In genomic region chr10:29621161-29621560, GRCh38 we compare ENCODE assay signal across 11 cellular contexts. TPM values are rescaled to one million over a fixed set of nuclear protein-coding genes. Genes with fewer than 3 reads are reported as not detected.
DNase-seq lines count a peak whose midpoint lies in the region; ATAC-seq, FAIRE-seq and TF ChIP-seq lines count a peak whose summit lies in the region.
"Had no signal": no experiment of that assay in that cellular context is flagged by ENCODE, and none has a peak within 500 bp of the region (broad histone marks: within the 10 kb centered on the region; RNA-seq: fewer than 3 reads in every experiment).

No MANE protein-coding gene starts in this region.

- H4K8ac ChIP-seq in H1 (ENCODE audit: extremely low read depth, insufficient read depth, low read length), result no peak overlapping the region

- WGBS in H1 (ENCODE audit: extremely low coverage in 1 of 2, insufficient coverage in 1 of 2, insufficient read length in 1 of 2, insufficient replicate concordance in 2 of 2, low coverage in 1 of 2, low lambda C conversion rate in 2 of 2, missing lambda C conversion rate in 1 of 2), 2 experiments, result 83% methylated on average over 7 of the region's 7 CpGs; no CpG with 5 or more reads in 1 of the 2 experiments
- 53% methylated on average over 7 of the region's 7 CpGs for WGBS in HepG2 (ENCODE audit: low lambda C conversion rate)
- 78 to 81% methylated on average over 7 of the region's 7 CpGs for WGBS in tibial nerve, 2 donors

- peak; percentile 9 for DNase-seq in NCI-H446 treated with DMSO at 0.1 percent for 48 hours (lab: John Stamatoyannopoulos, UW)
- DNase-seq in H1 (ENCODE audit: low read depth in 1 of 2, low spot score in 2 of 2), result no peak
- DNase-seq in HepG2 (ENCODE audit: low spot score), result peak; percentile 47
- DNase-seq in upper lobe of right lung, result no peak
- DNase-seq in tibial nerve (ENCODE audit: low spot score in 2 of 2), result no peak
- DNase-seq in NCI-H2029 (lab: John Stamatoyannopoulos, UW), result no peak
- DNase-seq: effector memory CD4-positive, alpha-beta T cell; naive thymus-derived CD4-positive, alpha-beta T cell had no signal

- no peaks in the 10 kb centered on the region for H3K36me3 ChIP-seq in H1 (ENCODE audit: control insufficient read depth in 2 of 4, insufficient read depth in 4 of 4, low read length in 3 of 4)
- H3K36me3 ChIP-seq in HepG2 (replicated peaks in 1 of 2; ENCODE audit: control insufficient read depth in 1 of 2, insufficient read depth in 2 of 2, low read length in 2 of 2), result no peaks in the 10 kb centered on the region
- H3K36me3 ChIP-seq in upper lobe of right lung, result no peaks in the 10 kb centered on the region
- no peaks in the 10 kb centered on the region for H3K36me3 ChIP-seq in tibial nerve

- no peak overlapping the region for H2BK5ac ChIP-seq in H1 (ENCODE audit: low read depth, low read length)

- CTCF ChIA-PET in H1 (lab: Charles Lee; ENCODE audit: partially characterized antibody) (interaction anchor here (1.7 kb wide), 2 partner anchors 14 to 30 kb away, joined by 3 to 5 read pairs; partner anchors contain the start of gene SVIL), HepG2 (lab: Yijun Ruan, JAX; ENCODE audit: low intra/inter-chr PET ratio, low total read pairs) (no interaction called here)

- H2AFZ ChIP-seq in H1 (ENCODE audit: low read length) (no peak overlapping the region), HepG2 (ENCODE audit: low read length) (no peak overlapping the region)

- intact Hi-C loops in HepG2 (cut with micrococcal nuclease; ENCODE audit: unreplicated experiment) (no loop called here), upper lobe of right lung (cut with DNase I) (no loop called here)

- H4K5ac ChIP-seq in H1 (ENCODE audit: insufficient read length, low read depth, low read length), result no peak overlapping the region

- no TSS peak for BruUV-seq in HepG2 (replicated peaks; lab: Mats Ljungman, UMichigan)

- H3K56ac ChIP-seq in H1 (replicated peaks; ENCODE audit: insufficient read length, low read depth, low read length), result no peak overlapping the region

- no peak overlapping the region for H2AK5ac ChIP-seq in H1 (ENCODE audit: low read depth, low read length)

- no peak overlapping the region for H2BK15ac ChIP-seq in H1 (ENCODE audit: low read length)

- H3K4me3 ChIP-seq in H1 (ENCODE audit: extremely low read depth in 1 of 4, insufficient read depth in 2 of 4, low read depth in 3 of 4, low read length in 4 of 4) (no peak overlapping the region), HepG2 (replicated peaks in 1 of 3; ENCODE audit: insufficient read depth in 1 of 3, low read depth in 2 of 3, low read length in 3 of 3) (no peak overlapping the region), upper lobe of right lung (no peak overlapping the region), tibial nerve (no peak overlapping the region)
- H3K4me3 ChIP-seq: K562 had no signal

- in situ Hi-C loops in HepG2 (cut with HindIII; ENCODE audit: extremely low pct_ligation_motif_present, low pct_unique_long_range_greater_than_20kb), result no loop called here

- TF ChIP-seq POLR2A in H1 (IDR thresholded peaks at IDR 0.05; ENCODE audit: control extremely low read depth in 1 of 2, low read depth in 2 of 2, low read length in 2 of 2) (no peak), HepG2 (IDR thresholded peaks at IDR 0.05; ENCODE audit: insufficient read depth in 1 of 2, low read depth in 2 of 2, low read length in 2 of 2) (no peak), tibial nerve (IDR thresholded peaks at IDR 0.05) (no peak)

- H3K14ac ChIP-seq in H1 (ENCODE audit: insufficient read length), result no peak overlapping the region

- H3K27me3 ChIP-seq in H1 (replicated peaks in 1 of 4; ENCODE audit: control insufficient read depth in 3 of 4, extremely low read depth in 1 of 4, insufficient read depth in 3 of 4, low read length in 3 of 4) (no peaks in the 10 kb centered on the region), HepG2 (ENCODE audit: control insufficient read depth in 1 of 2, insufficient read depth in 2 of 2, low read length in 2 of 2) (no peaks in the 10 kb centered on the region), upper lobe of right lung (no peaks in the 10 kb centered on the region), tibial nerve (no peaks in the 10 kb centered on the region)

- H3K9me3 ChIP-seq in H1 (ENCODE audit: insufficient read depth in 2 of 2, low read depth in 1 of 2, low read length in 1 of 2) (no peaks in the 10 kb centered on the region), HepG2 (ENCODE audit: low read length) (no peaks in the 10 kb centered on the region), upper lobe of right lung (no peaks in the 10 kb centered on the region), tibial nerve (no peaks in the 10 kb centered on the region)

- no peak overlapping the region for H2BK20ac ChIP-seq in H1 (ENCODE audit: low read length)

- H4K91ac ChIP-seq in H1 (replicated peaks; ENCODE audit: insufficient read length, low read length), result no peak overlapping the region

- H3K4me1 ChIP-seq in H1 (replicated peaks in 1 of 4; ENCODE audit: control insufficient read depth in 3 of 4, insufficient read depth in 4 of 4, low read length in 3 of 4) (peaks cover 3 to 17% (median 11%) of the 10 kb centered on the region in 4 experiments), HepG2 (ENCODE audit: insufficient read depth, low read length) (peaks cover 64% of the 10 kb centered on the region), upper lobe of right lung (peaks cover 10% of the 10 kb centered on the region), tibial nerve (peaks cover 0 to 13% (median 0%) of the 10 kb centered on the region in 4 donors)

- no peak overlapping the region for H2BK12ac ChIP-seq in H1 (ENCODE audit: low read depth, low read length)

- H3K4ac ChIP-seq in H1 (replicated peaks; ENCODE audit: insufficient read length, low read depth, low read length), result no peak overlapping the region

- TF ChIP-seq CTCF in H1 (IDR thresholded peaks at IDR 0.05; ENCODE audit: control extremely low read depth in 1 of 3, insufficient read depth in 1 of 3, low read depth in 1 of 3, low read length in 3 of 3), result no peak
- no peak for TF ChIP-seq CTCF in HepG2 (CRISPR knock-in tag; IDR thresholded peaks at IDR 0.05)
- no peak for TF ChIP-seq CTCF in upper lobe of right lung (IDR thresholded peaks at IDR 0.05)
- TF ChIP-seq CTCF in tibial nerve (IDR thresholded peaks at IDR 0.05), result no peak

- no peak overlapping the region for H3K4me2 ChIP-seq in H1 (ENCODE audit: insufficient read depth in 1 of 2, low read depth in 2 of 2, low read length in 2 of 2)
- H3K4me2 ChIP-seq in HepG2 (ENCODE audit: low read depth, low read length), result 0 out of 2 replicates have a peak overlapping the region, but pooled peaks have one; percentile 16

- peaks cover 0 to 13% of the 10 kb centered on the region in 2 experiments; a peak in 2 of 4 replicates for H3K79me2 ChIP-seq in H1 (ENCODE audit: control insufficient read depth in 1 of 2, insufficient read depth in 2 of 2, low read length in 2 of 2)
- H3K79me2 ChIP-seq in HepG2 (ENCODE audit: insufficient read depth, low read length), result peaks cover 6% of the 10 kb centered on the region

- TF ChIP-seq EP300 in H1 (IDR thresholded peaks at IDR 0.05; ENCODE audit: borderline replicate concordance in 1 of 2, low read depth in 2 of 2, low read length in 2 of 2), result peak in 1 of 2 experiments; percentile 25; a peak in 1 of 3 replicates
- no peak for TF ChIP-seq EP300 in HepG2 (IDR thresholded peaks at IDR 0.05; ENCODE audit: low read depth in 2 of 2, low read length in 2 of 2)
- TF ChIP-seq EP300 in HepG2 (CRISPR knock-in tag; IDR thresholded peaks at IDR 0.05; ENCODE audit: borderline replicate concordance), result no peak
- TF ChIP-seq EP300 in tibial nerve (IDR thresholded peaks at IDR 0.05), result peak in 1 of 2 donors; percentile 33

- no peak overlapping the region for H3K27ac ChIP-seq in H1 (ENCODE audit: low read depth, low read length)
- peak overlapping the region; percentile 13 for H3K27ac ChIP-seq in HepG2 (ENCODE audit: extremely low read length, insufficient read depth, low read length)
- no peak overlapping the region for H3K27ac ChIP-seq in upper lobe of right lung
- H3K27ac ChIP-seq in tibial nerve, result no peak overlapping the region

- FAIRE-seq in H1 (lab: Jason Lieb, UNC) (no peak), HepG2 (lab: Jason Lieb, UNC) (peak; percentile 12)
- FAIRE-seq: H54, K562 had no signal

- H3K79me1 ChIP-seq in H1 (ENCODE audit: low read depth, low read length), result no peaks in the 10 kb centered on the region

- no peak overlapping the region for H3K23ac ChIP-seq in H1 (ENCODE audit: insufficient read length)

- H3K18ac ChIP-seq in H1 (ENCODE audit: extremely low read depth, low read length), result no peak overlapping the region

- H3K23me2 ChIP-seq in H1 (ENCODE audit: low read depth, low read length), result 0 out of 2 replicates have a peak, but pooled peaks cover 2% of the 10 kb centered on the region

- no peaks in the 10 kb centered on the region for H4K20me1 ChIP-seq in H1 (replicated peaks in 1 of 2; ENCODE audit: control insufficient read depth in 1 of 2, insufficient read depth in 2 of 2, low read length in 2 of 2)
- no peaks in the 10 kb centered on the region for H4K20me1 ChIP-seq in HepG2 (ENCODE audit: insufficient read depth, low read length)

- ATAC-seq in HepG2 (peak; percentile 16; the same call in 2 of the 3 replicates), upper lobe of right lung (peak; percentile 24), GM21786 (IDR thresholded peaks at IDR 0.05; ENCODE audit: unreplicated experiment) (no peak)
- ATAC-seq: K562; naive thymus-derived CD4-positive, alpha-beta T cell had no signal

- H3K9ac ChIP-seq in H1 (replicated peaks in 1 of 4; ENCODE audit: extremely low read depth in 1 of 4, low read depth in 3 of 4, low read length in 3 of 4) (no peak overlapping the region), HepG2 (ENCODE audit: insufficient read depth, low read depth, low read length) (no peak overlapping the region)

- POLR2A ChIA-PET in H1 (lab: Charles Lee; ENCODE audit: partially characterized antibody) (no interaction called here), HepG2 (lab: Yijun Ruan, JAX) (interaction anchor here (1.0 kb wide), 1 partner anchor 28 kb away, joined by 3 read pairs; no protein-coding TSS in a partner anchor)

- no peak overlapping the region for H2BK120ac ChIP-seq in H1 (replicated peaks; ENCODE audit: low read depth, low read length)

- TF ChIP-seq RAD21 in H1 (IDR thresholded peaks at IDR 0.05 in 1 of 2, conservative IDR thresholded peaks at IDR 0.05 in 1 of 2; ENCODE audit: low read depth in 2 of 2, low read length in 2 of 2), result no peak
- no peak for TF ChIP-seq RAD21 in HepG2 (CRISPR knock-in tag; IDR thresholded peaks at IDR 0.05)

RNA-seq across cellular contexts. Expression of gene SVIL, which starts 13.6 kb away (rescaled TPM):
- 15.4 and 16.0 TPM in 2 replicates for total RNA-seq in H1 (2021; fragmentation: NEBNext Ultra II Directional; extraction: Animal tissue kit (Norgen Biotek cat#: 25700))
- polyA plus RNA-seq in H1 (2011; rRNA removed), result 4.3 and 4.7 TPM in 2 replicates
- polyA plus RNA-seq in H1 (2011; cell fraction: cytosol; rRNA removed), result 5.3 TPM
- 18.4 TPM for polyA plus RNA-seq in H1 (2011; cell fraction: nucleus; rRNA removed)
- polyA plus RNA-seq in H1 (2012, experiment 1 of 2), result 11.8 to 19.5 TPM (median 12.7 TPM) in 4 replicates
- polyA plus RNA-seq in H1 (2012, experiment 2 of 2), result 0.76 TPM
- 14.1 TPM for polyA plus RNA-seq in H1 (2013, experiment 1 of 2)
- 13.6 TPM for polyA plus RNA-seq in H1 (2013, experiment 2 of 2)
- polyA minus RNA-seq in H1 (2011; rRNA and poly(A)+ RNA removed), result 12.4 and 14.0 TPM in 2 replicates
- 14.7 TPM for polyA minus RNA-seq in H1 (2011; cell fraction: cytosol; rRNA and poly(A)+ RNA removed)
- 18.8 TPM for polyA minus RNA-seq in H1 (2011; cell fraction: nucleus; rRNA and poly(A)+ RNA removed)
- total RNA-seq in HepG2 (2016; rRNA removed; fragmentation: Illumina TruSeq; extraction: Trizol), result 4.8 and 12.1 TPM in 2 replicates
- 0.97 and 1.0 TPM in 2 replicates for total RNA-seq in HepG2 (2016; cell fraction: cytosol; rRNA removed; fragmentation: Illumina TruSeq; extraction: Trizol; ENCODE audit: low read depth)
- 3.3 and 10.0 TPM in 2 replicates for total RNA-seq in HepG2 (2016; cell fraction: insoluble cytoplasmic fraction; rRNA removed; fragmentation: Illumina TruSeq; extraction: Trizol)
- total RNA-seq in HepG2 (2016; cell fraction: membrane; rRNA removed; fragmentation: Illumina TruSeq; extraction: Trizol), result 1.7 and 3.2 TPM in 2 replicates
- total RNA-seq in HepG2 (2016; cell fraction: nucleus; rRNA removed; fragmentation: Illumina TruSeq; extraction: Trizol), result 20.3 and 24.1 TPM in 2 replicates
- polyA plus RNA-seq in HepG2 (2011; rRNA removed), result 3.8 and 3.9 TPM in 2 replicates
- 2.1 and 2.3 TPM in 2 replicates for polyA plus RNA-seq in HepG2 (2011; cell fraction: cytosol; rRNA removed)
- polyA plus RNA-seq in HepG2 (2011; cell fraction: nucleus; rRNA removed), result 14.8 and 16.4 TPM in 2 replicates
- 4.0 and 4.8 TPM in 2 replicates for polyA plus RNA-seq in HepG2 (2012)
- polyA plus RNA-seq in HepG2 (2016; cell fraction: cytosol; fragmentation: Illumina TruSeq; extraction: Trizol; ENCODE audit: low read depth), result 0.19 and 0.84 TPM in 2 replicates
- polyA plus RNA-seq in HepG2 (2016; cell fraction: insoluble cytoplasmic fraction; fragmentation: Illumina TruSeq; extraction: Trizol; ENCODE audit: low read depth), result 2.5 and 3.2 TPM in 2 replicates
- 0.45 and 0.66 TPM in 2 replicates for polyA plus RNA-seq in HepG2 (2016; cell fraction: membrane; fragmentation: Illumina TruSeq; extraction: Trizol; ENCODE audit: low read depth)
- polyA plus RNA-seq in HepG2 (2016; cell fraction: nucleus; fragmentation: Illumina TruSeq; extraction: Trizol; ENCODE audit: insufficient read depth, low read depth), result 13.7 TPM in 2 replicates
- polyA minus RNA-seq in HepG2 (2011; rRNA and poly(A)+ RNA removed; ENCODE audit: low replicate concordance), result 7.7 and 11.4 TPM in 2 replicates
- polyA minus RNA-seq in HepG2 (2011; cell fraction: cytosol; rRNA and poly(A)+ RNA removed), result 4.8 and 7.2 TPM in 2 replicates
- polyA minus RNA-seq in HepG2 (2011; cell fraction: nucleus; rRNA and poly(A)+ RNA removed), result 30.3 and 30.4 TPM in 2 replicates
- 106 TPM for total RNA-seq in upper lobe of right lung
- 10 to 100 TPM; 23.6 to 32.0 (median 26.0) TPM for total RNA-seq in tibial nerve

Comparison
In these comparisons a context has a peak if more than half of its experiments do, and no peak if none do; other contexts are left out.
1. DNase-seq: peak in NCI-H446 treated with DMSO at 0.1 percent for 48 hours (single experiment) and HepG2 (single experiment); none in H1 (0 of 2), upper lobe of right lung (single experiment), tibial nerve (0 of 2) and NCI-H2029 (single experiment).